ENCODE assay signal across 13 cellular contexts in the genomic region with DNA sequence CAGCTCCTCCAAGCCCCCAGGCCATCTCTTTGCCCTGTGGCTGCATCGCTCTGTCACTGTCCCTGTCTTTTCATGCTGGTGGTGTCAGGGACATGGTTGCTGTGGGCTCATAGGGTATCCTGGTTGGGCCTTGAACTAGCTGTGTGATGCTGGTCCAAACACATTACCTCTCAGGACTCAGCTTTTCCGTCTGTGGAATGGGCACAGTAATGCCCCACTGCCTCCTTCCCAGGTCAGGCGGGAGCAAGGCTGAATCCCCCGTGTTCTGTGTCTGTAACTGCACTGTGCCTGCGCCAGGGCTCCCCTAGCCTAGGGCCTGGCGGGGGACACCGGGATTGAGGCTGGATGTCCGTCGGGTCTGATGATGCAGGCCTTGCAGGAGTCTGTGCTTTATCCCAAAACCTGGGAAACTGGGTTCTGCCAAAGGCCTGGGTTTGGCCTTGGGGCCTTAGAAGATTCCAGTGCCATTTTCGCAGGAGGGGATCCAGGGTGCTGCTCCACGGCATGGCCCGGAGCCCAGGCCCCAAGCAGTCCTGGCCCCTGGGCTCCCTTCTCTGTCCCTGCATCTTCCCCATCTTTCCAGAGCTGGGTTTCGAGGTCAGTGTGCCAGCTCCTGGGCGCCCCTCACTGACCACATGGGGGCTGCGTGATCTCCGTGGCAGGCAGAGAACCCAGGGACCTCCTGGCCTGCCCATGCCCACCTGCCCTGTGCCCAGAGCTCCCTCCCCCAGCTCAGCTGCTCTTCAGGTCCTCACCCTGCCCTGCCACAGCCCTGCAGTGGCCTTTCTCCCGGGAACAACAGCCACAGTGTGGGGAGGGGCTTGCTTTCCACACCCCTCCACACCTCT.
"Had no signal": no experiment of that assay in that cellular context is flagged by ENCODE, and none has a peak within 500 bp of the region (broad histone marks: within the 10 kb centered on the region; RNA-seq: fewer than 3 reads in every experiment).

No MANE protein-coding gene starts in this region.

- H3K27ac ChIP-seq: ascending aorta, neutrophil, skin epidermis had no signal

- H3K27ac Mint-ChIP-seq: activated naive CD4-positive, alpha-beta T cell treated with anti-CD3 and anti-CD28 coated beads, Interleukin-2, amount 10 ng/mL, durations not matched to agents 7 days and 5 days; activated T-helper 2 cell treated with anti-CD3 and anti-CD28 coated beads, Interferon-gamma antibody, Interleukin-2, Interleukin-4, amounts not matched to agents 10 μg/mL and 5 μg/mL and 100 μg/mL, durations not matched to agents 14 hours and 24 hours and 36 hours; stimulated activated naive CD8-positive, alpha-beta T cell treated with anti-CD3 and anti-CD28 coated beads, Interleukin-15, amount 100 ng/mL, for 72 hours; type B pancreatic cell had no signal

- ATAC-seq: naive thymus-derived CD8-positive, alpha-beta T cell; stimulated activated naive CD8-positive, alpha-beta T cell treated with anti-CD3 and anti-CD28 coated beads, Interleukin-15, amount 100 ng/mL, for 72 hours had no signal

- H3K27me3 ChIP-seq: ascending aorta, neutrophil had no signal

- H3K4me3 Mint-ChIP-seq: activated naive CD4-positive, alpha-beta T cell treated with anti-CD3 and anti-CD28 coated beads, Interleukin-2, amount 10 ng/mL, durations not matched to agents 7 days and 5 days; naive thymus-derived CD8-positive, alpha-beta T cell; stimulated activated naive CD8-positive, alpha-beta T cell treated with anti-CD3 and anti-CD28 coated beads, Interleukin-15, amount 100 ng/mL, for 72 hours; type B pancreatic cell had no signal

- H3K36me3 ChIP-seq: ascending aorta, neutrophil had no signal

- H3K4me3 ChIP-seq: ascending aorta, skin epidermis had no signal

- H3K4me1 ChIP-seq: ascending aorta had no signal

- DNase-seq: activated CD4-positive, alpha-beta T cell treated with anti-CD3 and anti-CD28 coated beads, Interleukin-2, amount 50 U/mL, for 4 hours; activated CD4-positive, CD25-positive, alpha-beta regulatory T cell treated with anti-CD3 and anti-CD28 coated beads, Interleukin-2, amount 50 U/mL, for 72 hours; activated naive CD4-positive, alpha-beta T cell treated with anti-CD3 and anti-CD28 coated beads, Interleukin-2, amount 10 ng/mL, durations not matched to agents 7 days and 5 days; activated T-cell treated with anti-CD3 and anti-CD28 coated beads, Interleukin-2, amount 50 U/mL, for 1 hour; cortex of kidney; stimulated activated CD4-positive, alpha-beta T cell treated with anti-CD3 and anti-CD28 coated beads, Interleukin-4, amount 100 ng/mL, for 1 hour; stimulated activated naive CD8-positive, alpha-beta T cell treated with anti-CD3 and anti-CD28 coated beads, Interleukin-15, amount 100 ng/mL, for 72 hours had no signal

- H3K27me3 Mint-ChIP-seq: naive thymus-derived CD8-positive, alpha-beta T cell; stimulated activated naive CD8-positive, alpha-beta T cell treated with anti-CD3 and anti-CD28 coated beads, Interleukin-15, amount 100 ng/mL, for 72 hours had no signal

- H3K36me3 Mint-ChIP-seq: naive thymus-derived CD8-positive, alpha-beta T cell; type B pancreatic cell had no signal
